In the genomic region with DNA sequence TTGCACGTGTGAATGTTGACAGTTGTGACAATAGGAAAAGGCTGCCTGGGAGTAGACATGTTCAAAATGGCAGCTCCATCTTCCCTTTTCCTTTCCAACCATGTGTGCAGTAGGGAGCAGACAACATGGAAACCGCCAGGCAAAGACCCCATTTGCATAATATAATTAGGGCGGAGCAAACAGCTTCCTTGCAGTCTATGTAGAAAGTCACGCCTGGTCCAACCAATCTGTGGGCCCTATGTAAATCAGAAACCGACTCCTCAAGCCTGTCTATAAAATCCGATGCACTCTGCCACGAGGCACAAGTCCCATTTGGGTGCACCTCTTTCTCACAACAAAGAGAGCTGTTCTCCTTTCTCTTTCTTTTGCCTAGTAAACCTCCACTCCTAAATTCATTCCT, we compare ENCODE assay signal across 1 cellular context.
TF ChIP-seq lines count a peak whose summit lies in the region.

No MANE protein-coding gene starts in this region.

TF ChIP-seq in K562, 482 proteins besides CTCF, POLR2A, EP300 and RAD21 (continued from another document):
- TF ChIP-seq ZSCAN32 (CRISPR knock-in tag; IDR thresholded peaks at IDR 0.05) = no peak
- TF ChIP-seq, protein P1, sequence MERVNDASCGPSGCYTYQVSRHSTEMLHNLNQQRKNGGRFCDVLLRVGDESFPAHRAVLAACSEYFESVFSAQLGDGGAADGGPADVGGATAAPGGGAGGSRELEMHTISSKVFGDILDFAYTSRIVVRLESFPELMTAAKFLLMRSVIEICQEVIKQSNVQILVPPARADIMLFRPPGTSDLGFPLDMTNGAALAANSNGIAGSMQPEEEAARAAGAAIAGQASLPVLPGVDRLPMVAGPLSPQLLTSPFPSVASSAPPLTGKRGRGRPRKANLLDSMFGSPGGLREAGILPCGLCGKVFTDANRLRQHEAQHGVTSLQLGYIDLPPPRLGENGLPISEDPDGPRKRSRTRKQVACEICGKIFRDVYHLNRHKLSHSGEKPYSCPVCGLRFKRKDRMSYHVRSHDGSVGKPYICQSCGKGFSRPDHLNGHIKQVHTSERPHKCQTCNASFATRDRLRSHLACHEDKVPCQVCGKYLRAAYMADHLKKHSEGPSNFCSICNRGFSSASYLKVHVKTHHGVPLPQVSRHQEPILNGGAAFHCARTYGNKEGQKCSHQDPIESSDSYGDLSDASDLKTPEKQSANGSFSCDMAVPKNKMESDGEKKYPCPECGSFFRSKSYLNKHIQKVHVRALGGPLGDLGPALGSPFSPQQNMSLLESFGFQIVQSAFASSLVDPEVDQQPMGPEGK (CRISPR knock-in tag; IDR thresholded peaks at IDR 0.05; ENCODE audit: borderline replicate concordance) = no peak
